Comparison of ENCODE assay signal across 13 cellular contexts in the genomic region with DNA sequence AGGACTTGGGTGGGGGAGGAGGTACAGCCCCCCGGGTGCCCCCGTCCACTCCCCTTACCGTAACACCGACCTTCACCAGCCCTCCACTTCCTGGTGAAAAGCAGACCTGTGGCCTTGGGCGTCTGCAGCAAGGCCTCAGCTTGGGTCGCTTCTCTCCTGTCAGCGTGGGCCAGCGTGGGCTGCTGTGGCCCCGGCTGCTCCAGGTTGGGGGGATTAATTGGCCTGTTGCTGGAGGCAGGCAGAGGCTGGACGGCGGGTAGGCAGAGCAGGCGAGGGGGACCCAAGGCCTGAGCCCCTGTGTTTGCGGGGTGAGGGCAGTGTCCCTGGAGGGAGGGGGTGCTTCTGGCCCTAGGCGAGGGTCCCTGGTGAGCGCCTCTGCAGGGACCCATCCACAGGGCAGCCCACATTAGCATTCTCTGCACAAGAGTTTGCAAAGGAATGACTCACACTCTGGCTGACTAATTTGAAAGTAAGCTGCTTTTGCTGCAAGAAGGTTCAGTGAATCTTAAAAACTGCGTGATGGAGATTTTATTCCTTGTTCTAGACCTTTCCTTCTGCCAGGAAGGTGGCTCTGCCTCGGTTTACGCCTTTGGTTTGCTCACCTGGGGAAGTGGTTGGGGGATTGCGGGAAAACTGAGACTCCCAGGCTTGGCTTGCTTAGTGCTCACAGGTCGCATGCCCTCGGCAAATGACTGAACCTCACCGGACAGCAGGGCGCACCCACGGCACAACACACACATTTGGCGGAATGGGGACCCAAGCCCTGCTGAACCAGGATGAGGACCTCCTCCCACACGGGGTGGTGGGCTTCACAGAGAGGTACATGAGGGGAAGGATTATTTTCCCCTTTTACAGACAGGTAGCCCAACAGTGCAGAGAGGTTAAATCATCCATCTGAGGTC. TPM values are rescaled to one million over a fixed set of nuclear protein-coding genes. Genes with fewer than 3 reads are reported as not detected.
DNase-seq lines count a peak whose midpoint lies in the region; ATAC-seq and TF ChIP-seq lines count a peak whose summit lies in the region.
"Had no signal": no experiment of that assay in that cellular context is flagged by ENCODE, and none has a peak within 500 bp of the region (broad histone marks: within the 10 kb centered on the region; RNA-seq: fewer than 3 reads in every experiment).

No MANE protein-coding gene starts in this region.

- POLR2A ChIA-PET in WTC11 (lab: Charles Lee), result no interaction called here

- no peak for ATAC-seq in WTC11
- no peak for ATAC-seq in HG03095 (IDR thresholded peaks at IDR 0.05; ENCODE audit: unreplicated experiment)
- ATAC-seq in GM18520 (IDR thresholded peaks at IDR 0.05; ENCODE audit: unreplicated experiment), result no peak
- ATAC-seq: gastroesophageal sphincter had no signal

- no peaks in the 10 kb centered on the region for H3K36me3 Mint-ChIP-seq in WTC11
- H3K36me3 Mint-ChIP-seq: memory B cell had no signal

- no peak overlapping the region for H3K27ac Mint-ChIP-seq in WTC11
- H3K27ac Mint-ChIP-seq: memory B cell had no signal

- CTCF ChIA-PET in WTC11 (lab: Charles Lee), result interaction anchor here (1.0 to 1.7 kb wide), 2 partner anchors 20 to 21 kb away, joined by 4 to 5 read pairs; no protein-coding TSS in a partner anchor

- DNase-seq in A172 (ENCODE audit: low spot score), result peak; percentile 51
- DNase-seq in HPDE6-E6E7 (ENCODE audit: extremely low spot score), result peak; percentile 56
- no peak for DNase-seq in WTC11 (ENCODE audit: low spot score)
- DNase-seq in hepatic stellate cell (ENCODE audit: low spot score), result peak; percentile 47
- DNase-seq in hypothalamus (lab: John Stamatoyannopoulos, UW), result no peak
- DNase-seq in GM10266 (ENCODE audit: extremely low spot score), result no peak
- DNase-seq: activated CD8-positive, alpha-beta memory T cell treated with anti-CD3 and anti-CD28 coated beads, Interleukin-2, amount 50 U/mL, for 4 hours; AML-193; T1000 had no signal

- TF ChIP-seq CTCF in WTC11 (IDR thresholded peaks at IDR 0.05), result no peak
- TF ChIP-seq CTCF in GM10266 (IDR thresholded peaks at IDR 0.05; ENCODE audit: control insufficient read depth, insufficient read depth, low read depth, missing control alignments), result no peak

- no peaks in the 10 kb centered on the region for H3K27me3 Mint-ChIP-seq in WTC11 (ENCODE audit: low read depth)

- no peak overlapping the region for H3K4me3 Mint-ChIP-seq in WTC11
- H3K4me3 Mint-ChIP-seq: memory B cell had no signal

- peaks cover 15% of the 10 kb centered on the region for H3K4me1 Mint-ChIP-seq in WTC11

- no peaks in the 10 kb centered on the region for H3K9me3 Mint-ChIP-seq in WTC11
- H3K9me3 Mint-ChIP-seq: memory B cell had no signal

TF ChIP-seq in WTC11, 78 proteins besides CTCF, POLR2A, EP300 and RAD21:
- TF ChIP-seq ZNF423 (CRISPR knock-in tag; IDR thresholded peaks at IDR 0.05) (peak; percentile 37; the same call in 1 of the 2 replicates), AFF4 (CRISPR knock-in tag; IDR thresholded peaks at IDR 0.05; ENCODE audit: borderline replicate concordance) (no peak)

RNA-seq across cellular contexts. Expression of gene DLK1, which starts 37.8 kb away (rescaled TPM):
- not detected in 2 replicates for total RNA-seq in A172 (2014; rRNA removed; shearing (Covaris generic))
- 3.0 to 3.3 TPM (median 3.1 TPM) in 3 replicates for total RNA-seq in WTC11 (2021)
- total RNA-seq: gastroesophageal sphincter had no signal

Comparison
In these comparisons a context has a peak if more than half of its experiments do, and no peak if none do; other contexts are left out.
1. DNase-seq: peak in A172 (single experiment), HPDE6-E6E7 (single experiment) and hepatic stellate cell (single experiment); none in WTC11 (single experiment), hypothalamus (0 of 51) and GM10266 (single experiment).